In genomic region chr7:44431091-44431608, GRCh38 we compare ENCODE assay signal across 8 cellular contexts. TPM values are rescaled to one million over a fixed set of nuclear protein-coding genes. Genes with fewer than 3 reads are reported as not detected.
DNase-seq lines count a peak whose midpoint lies in the region; ATAC-seq and TF ChIP-seq lines count a peak whose summit lies in the region.

No MANE protein-coding gene starts in this region.

- peak overlapping the region; percentile 56 for H3K27ac Mint-ChIP-seq in endodermal cell
- H3K27ac Mint-ChIP-seq in stimulated activated naive B cell treated with anti-CD40 and anti-IgM and Interleukin-4, amounts not matched to agents 10 μg/mL and 1 μg/mL and 100 μg/mL, for 72 hours: peak overlapping the region; percentile 9

- no peak overlapping the region for H3K27ac ChIP-seq in endodermal cell (ENCODE audit: low read depth, low read length)

- H3K9me3 ChIP-seq in endodermal cell (ENCODE audit: control insufficient read depth, low read length): no peaks in the 10 kb centered on the region

- peaks cover 4% of the 10 kb centered on the region for H3K4me1 ChIP-seq in endodermal cell (ENCODE audit: control insufficient read depth, insufficient read depth, low read length)

- ATAC-seq in GM21737 (IDR thresholded peaks at IDR 0.05; ENCODE audit: unreplicated experiment): peak; percentile 80
- ATAC-seq in stimulated activated naive B cell treated with anti-CD40 and anti-IgM and Interleukin-4, amounts not matched to agents 10 μg/mL and 1 μg/mL and 100 μg/mL, for 72 hours (replicated peaks): peak; percentile 71 to 77

- no peak overlapping the region for H3K4me3 Mint-ChIP-seq in endodermal cell
- no peak overlapping the region for H3K4me3 Mint-ChIP-seq in stimulated activated naive B cell treated with anti-CD40 and anti-IgM and Interleukin-4, amounts not matched to agents 10 μg/mL and 1 μg/mL and 100 μg/mL, for 72 hours

- H3K9me3 Mint-ChIP-seq in endodermal cell: no peaks in the 10 kb centered on the region
- no peaks in the 10 kb centered on the region for H3K9me3 Mint-ChIP-seq in stimulated activated naive B cell treated with anti-CD40 and anti-IgM and Interleukin-4, amounts not matched to agents 10 μg/mL and 1 μg/mL and 100 μg/mL, for 72 hours

- no peaks in the 10 kb centered on the region for H3K27me3 ChIP-seq in endodermal cell (ENCODE audit: control insufficient read depth, insufficient read depth, low read length, poor library complexity, severe bottlenecking)

- H3K9ac ChIP-seq in endodermal cell (ENCODE audit: extremely low read depth, low read length, poor library complexity, severe bottlenecking): no peak overlapping the region

- peaks cover 27% of the 10 kb centered on the region for H3K36me3 ChIP-seq in endodermal cell (ENCODE audit: control insufficient read depth, insufficient read depth, low read length)

- peaks cover 9% of the 10 kb centered on the region for H3K36me3 Mint-ChIP-seq in endodermal cell (ENCODE audit: low read depth)
- H3K36me3 Mint-ChIP-seq in stimulated activated naive B cell treated with anti-CD40 and anti-IgM and Interleukin-4, amounts not matched to agents 10 μg/mL and 1 μg/mL and 100 μg/mL, for 72 hours: peaks cover 27 to 33% of the 10 kb centered on the region in 2 donors

- no peaks in the 10 kb centered on the region for H3K27me3 Mint-ChIP-seq in endodermal cell (ENCODE audit: insufficient read depth)
- H3K27me3 Mint-ChIP-seq in stimulated activated naive B cell treated with anti-CD40 and anti-IgM and Interleukin-4, amounts not matched to agents 10 μg/mL and 1 μg/mL and 100 μg/mL, for 72 hours: no peaks in the 10 kb centered on the region

- H3K4me1 Mint-ChIP-seq in endodermal cell: peaks cover 5% of the 10 kb centered on the region
- H3K4me1 Mint-ChIP-seq in stimulated activated naive B cell treated with anti-CD40 and anti-IgM and Interleukin-4, amounts not matched to agents 10 μg/mL and 1 μg/mL and 100 μg/mL, for 72 hours: peaks cover 30 to 56% of the 10 kb centered on the region in 2 donors

- H3K4me3 ChIP-seq in endodermal cell (ENCODE audit: low read length): no peak overlapping the region

- peak; percentile 68 for TF ChIP-seq CTCF in GM12873 (IDR thresholded peaks at IDR 0.05; ENCODE audit: insufficient read depth, low read depth, low read length, missing control alignments)
- peak; percentile 75 for TF ChIP-seq CTCF in endodermal cell (conservative IDR thresholded peaks at IDR 0.05)

- whole genome bisulfite sequencing in endodermal cell (ENCODE audit: insufficient coverage in 1 of 2, insufficient read length in 1 of 2), 2 experiments: 89 to 100% methylated on average over 1 to 2 of the region's 2 CpGs

- peak; percentile 53 for DNase-seq in NCI-H345 treated with DMSO at 0.1 percent for 48 hours (lab: John Stamatoyannopoulos, UW; ENCODE audit: unreplicated experiment)
- DNase-seq in endodermal cell: peak; percentile 87
- no peak for DNase-seq in stimulated activated naive B cell treated with anti-CD40 and anti-IgM and Interleukin-4, amounts not matched to agents 10 μg/mL and 1 μg/mL and 100 μg/mL, for 72 hours
- DNase-seq in hepatic stellate cell (ENCODE audit: low spot score): no peak
- no peak for DNase-seq in GOT3 (lab: John Stamatoyannopoulos, UW)
- no peak for DNase-seq in DMS79 (lab: John Stamatoyannopoulos, UW)

RNA-seq across cellular contexts. Expression of gene NUDCD3, which starts 59.3 kb away (rescaled TPM):
- total RNA-seq in endodermal cell: 100 to 1,000 TPM in 1 of 2 donors, 10 to 100 TPM in 1; 80.8 to 116 TPM
- polyA plus RNA-seq in endodermal cell (2013, experiment 1 of 2): 50.3 TPM
- 51.5 TPM for polyA plus RNA-seq in endodermal cell (2013, experiment 2 of 2)

Comparison
In these comparisons a context has a peak if more than half of its experiments do, and no peak if none do; other contexts are left out.
1. DNase-seq: peak in NCI-H345 treated with DMSO at 0.1 percent for 48 hours (single experiment) and endodermal cell (single experiment); none in stimulated activated naive B cell treated with anti-CD40 and anti-IgM and Interleukin-4, amounts not matched to agents 10 μg/mL and 1 μg/mL and 100 μg/mL, for 72 hours (single experiment), hepatic stellate cell (single experiment), GOT3 (single experiment) and DMS79 (single experiment).